In the genomic region with DNA sequence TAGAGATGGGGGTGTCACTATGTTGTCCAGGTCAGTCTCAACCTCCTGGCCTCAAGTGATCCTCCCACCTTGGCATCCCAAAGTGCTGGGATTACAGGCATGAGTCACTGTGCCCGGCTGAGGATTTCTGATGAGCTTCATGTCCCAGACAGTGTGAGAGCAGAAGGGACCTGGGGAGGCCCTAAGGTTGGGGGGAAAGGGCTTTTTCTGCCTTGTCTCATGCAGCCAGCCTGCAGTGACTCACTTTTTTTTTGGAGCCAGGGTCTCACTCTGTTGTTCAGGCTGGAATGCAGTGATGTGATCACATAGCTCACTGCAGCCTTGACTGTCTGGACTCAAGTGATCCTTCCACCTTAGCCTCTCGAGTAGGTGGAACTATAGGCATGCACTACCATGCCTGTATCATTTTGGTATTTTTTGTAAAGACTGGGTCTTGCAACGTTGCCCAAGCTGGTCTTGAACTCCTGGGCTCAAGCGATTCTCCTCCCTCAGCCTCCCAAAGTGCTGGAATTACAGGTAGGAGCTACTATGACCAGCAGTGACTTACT, we compare ENCODE assay signal across 3 cellular contexts.
TF ChIP-seq lines count a peak whose summit lies in the region.

No MANE protein-coding gene starts in this region.

TF ChIP-seq in A549, 52 proteins besides CTCF, POLR2A, EP300 and RAD21:
- TF ChIP-seq FOSL2 (IDR thresholded peaks at IDR 0.05) (no peak), FOSL2 (CRISPR knock-in tag; IDR thresholded peaks at IDR 0.05) (peak; percentile 27; the same call in 1 of the 2 replicates), FOSB (CRISPR knock-in tag; IDR thresholded peaks at IDR 0.05) (no peak), ZFP36 (IDR thresholded peaks at IDR 0.05; ENCODE audit: borderline replicate concordance, partially characterized antibody) (no peak), MYC (IDR thresholded peaks at IDR 0.05; ENCODE audit: borderline replicate concordance, low read length) (no peak)

TF ChIP-seq in GM23338, 12 proteins besides CTCF, POLR2A, EP300 and RAD21 (continues in another document):
- TF ChIP-seq STAT1 (IDR thresholded peaks at IDR 0.05; ENCODE audit: unreplicated experiment) (no peak), ZNF331 (CRISPR knock-in tag; IDR thresholded peaks at IDR 0.05; ENCODE audit: low read depth) (no peak), JUNB (IDR thresholded peaks at IDR 0.05; ENCODE audit: unreplicated experiment) (no peak), POLR2AphosphoS5 (IDR thresholded peaks at IDR 0.05; ENCODE audit: low read depth) (no peak), EZH2 (IDR thresholded peaks at IDR 0.05; ENCODE audit: low read depth, unreplicated experiment) (no peak), EZH2phosphoT487 (IDR thresholded peaks at IDR 0.05; ENCODE audit: unreplicated experiment) (no peak), NANOG (IDR thresholded peaks at IDR 0.05; ENCODE audit: borderline replicate concordance) (no peak), REST (IDR thresholded peaks at IDR 0.05; ENCODE audit: unreplicated experiment) (no peak), ZNF114 (CRISPR knock-in tag; IDR thresholded peaks at IDR 0.05) (no peak)
- TF ChIP-seq, protein P1, sequence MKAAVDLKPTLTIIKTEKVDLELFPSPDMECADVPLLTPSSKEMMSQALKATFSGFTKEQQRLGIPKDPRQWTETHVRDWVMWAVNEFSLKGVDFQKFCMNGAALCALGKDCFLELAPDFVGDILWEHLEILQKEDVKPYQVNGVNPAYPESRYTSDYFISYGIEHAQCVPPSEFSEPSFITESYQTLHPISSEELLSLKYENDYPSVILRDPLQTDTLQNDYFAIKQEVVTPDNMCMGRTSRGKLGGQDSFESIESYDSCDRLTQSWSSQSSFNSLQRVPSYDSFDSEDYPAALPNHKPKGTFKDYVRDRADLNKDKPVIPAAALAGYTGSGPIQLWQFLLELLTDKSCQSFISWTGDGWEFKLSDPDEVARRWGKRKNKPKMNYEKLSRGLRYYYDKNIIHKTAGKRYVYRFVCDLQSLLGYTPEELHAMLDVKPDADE (IDR thresholded peaks at IDR 0.05), result no peak

TF ChIP-seq in WTC11, 78 proteins besides CTCF, POLR2A, EP300 and RAD21:
- TF ChIP-seq ZNF121 (CRISPR knock-in tag; IDR thresholded peaks at IDR 0.05) (peak; percentile 30; the same call in 1 of the 2 replicates), PRRX2 (CRISPR knock-in tag; IDR thresholded peaks at IDR 0.05) (no peak)
